ENCODE assay signal across 8 cellular contexts in the genomic region with DNA sequence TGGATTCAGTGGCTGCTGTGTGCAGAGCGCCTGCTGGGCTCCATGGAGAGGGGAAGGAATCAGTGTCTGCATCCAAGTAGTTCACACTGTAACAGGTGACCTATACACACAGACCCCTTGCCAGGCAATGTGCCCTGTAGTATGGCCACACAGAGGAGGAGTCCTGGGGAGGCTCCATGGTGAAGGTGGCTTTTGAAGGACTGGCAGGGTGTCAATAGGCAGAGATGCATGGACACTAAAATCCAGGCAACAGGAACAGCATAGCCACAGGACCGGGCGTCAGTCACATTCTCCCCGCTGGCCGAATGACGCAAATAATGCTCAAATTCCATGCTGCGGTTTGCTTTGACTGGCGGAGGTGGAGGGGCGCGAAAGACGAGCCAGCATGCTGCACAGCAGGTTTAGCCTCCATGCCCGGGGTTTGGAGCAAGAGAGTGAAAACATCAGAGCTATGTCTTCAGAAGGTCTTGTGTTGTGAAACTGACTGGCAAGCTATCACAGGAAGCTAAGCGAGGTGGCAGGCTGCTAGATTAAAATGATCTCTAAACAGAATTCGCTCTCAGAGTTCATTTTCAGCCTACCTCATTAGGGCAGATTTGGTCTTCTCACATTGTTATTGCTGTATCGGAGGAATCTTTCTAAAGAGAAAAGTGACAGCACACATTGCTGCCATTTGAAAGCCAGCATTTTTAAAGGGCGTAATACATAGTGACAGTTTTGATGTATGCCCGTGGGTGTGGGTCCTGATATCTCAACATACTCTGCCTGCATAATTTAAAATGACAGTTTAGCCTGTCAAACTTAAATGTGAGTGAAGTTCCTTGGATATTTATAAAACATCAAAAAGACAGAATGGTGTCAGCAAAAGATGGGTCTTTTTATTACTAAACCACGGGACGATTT. TPM values are rescaled to one million over a fixed set of nuclear protein-coding genes. Genes with fewer than 3 reads are reported as not detected.
DNase-seq lines count a peak whose midpoint lies in the region; ATAC-seq and FAIRE-seq lines count a peak whose summit lies in the region.

No MANE protein-coding gene starts in this region.

- FAIRE-seq in frontal cortex (lab: Jason Lieb, UNC): no peak

- peak; percentile 82 for DNase-seq in ELF-1 (ENCODE audit: low read depth, low spot score)
- DNase-seq in NCI-H2029 (lab: John Stamatoyannopoulos, UW): peak; percentile 30
- DNase-seq in activated CD4-positive, CD25-positive, alpha-beta regulatory T cell treated with anti-CD3 and anti-CD28 coated beads, Interleukin-2, amount 50 U/mL, for 72 hours: peak; percentile 41
- DNase-seq in cerebellar cortex (ENCODE audit: low spot score): peak; percentile 78
- DNase-seq in left colon: peak; percentile 63 to 68
- peak; percentile 68 for DNase-seq in stimulated activated CD4-positive, alpha-beta T cell treated with anti-CD3 and anti-CD28 coated beads, Interleukin-15, amount 100 ng/mL, for 24 hours
- DNase-seq in frontal cortex (ENCODE audit: low spot score in 2 of 2): no peak

- intact Hi-C loops in left colon (cut with DNase I, micrococcal nuclease): no loop called here

- ATAC-seq in left colon (peak; percentile 24), HG03521 (IDR thresholded peaks at IDR 0.05; ENCODE audit: unreplicated experiment) (no peak)

RNA-seq across cellular contexts. Expression of a gene that starts 1.1 kb away (rescaled TPM):
- total RNA-seq in left colon: 10 to 100 TPM; 54.5 to 95.0 TPM
- total RNA-seq in frontal cortex: 78.7 TPM

RNA-seq across cellular contexts. Expression of a gene that starts 58.0 kb away (rescaled TPM):
- total RNA-seq in left colon (10 to 100 TPM; 57.9 to 61.0 TPM), frontal cortex (16.3 TPM)

Comparison
In these comparisons a context has a peak if more than half of its experiments do, and no peak if none do; other contexts are left out.
1. DNase-seq: peak in ELF-1 (single experiment), NCI-H2029 (single experiment), activated CD4-positive, CD25-positive, alpha-beta regulatory T cell treated with anti-CD3 and anti-CD28 coated beads, Interleukin-2, amount 50 U/mL, for 72 hours (single experiment), cerebellar cortex (single experiment), left colon (2 of 2) and stimulated activated CD4-positive, alpha-beta T cell treated with anti-CD3 and anti-CD28 coated beads, Interleukin-15, amount 100 ng/mL, for 24 hours (single experiment); none in frontal cortex (0 of 2).